In genomic region chr13:27617801-27618411, GRCh38 we compare ENCODE assay signal across 19 cellular contexts. TPM values are rescaled to one million over a fixed set of nuclear protein-coding genes. Genes with fewer than 3 reads are reported as not detected.
A peak's percentile ranks its signal among the peaks of the same experiment; 100 is the strongest.
DNase-seq lines count a peak whose midpoint lies in the region; ATAC-seq and TF ChIP-seq lines count a peak whose summit lies in the region.
"Had no signal": no experiment of that assay in that cellular context is flagged by ENCODE, and none has a peak within 500 bp of the region (broad histone marks: within the 10 kb centered on the region; RNA-seq: fewer than 3 reads in every experiment).

No MANE protein-coding gene starts in this region.

- H3K36me3 Mint-ChIP-seq in activated CD8-positive, alpha-beta T cell treated with anti-CD3 and anti-CD28 coated beads for 36 hours (ENCODE audit: low read depth) = peaks cover 9% of the 10 kb centered on the region
- peaks cover 25% of the 10 kb centered on the region for H3K36me3 Mint-ChIP-seq in activated CD8-positive, alpha-beta T cell treated with anti-CD3 and anti-CD28 coated beads, Interleukin-2, amount 10 ng/mL, durations not matched to agents 7 days and 5 days (ENCODE audit: low read depth)
- H3K36me3 Mint-ChIP-seq in T-helper 17 cell (ENCODE audit: low read depth) (peaks cover 2% of the 10 kb centered on the region), immature natural killer cell (peaks cover 0 to 3% (median 0%) of the 10 kb centered on the region in 3 donors)

- peak overlapping the region; percentile 86 for H3K4me3 Mint-ChIP-seq in activated CD8-positive, alpha-beta T cell treated with anti-CD3 and anti-CD28 coated beads for 36 hours
- H3K4me3 Mint-ChIP-seq in activated CD8-positive, alpha-beta T cell treated with anti-CD3 and anti-CD28 coated beads, Interleukin-2, amount 10 ng/mL, durations not matched to agents 7 days and 5 days = no peak overlapping the region
- H3K4me3 Mint-ChIP-seq in T-helper 17 cell (peak overlapping the region; percentile 2), immature natural killer cell (peak overlapping the region in 4 of 5 donors; percentile 10 to 94 (median 78))

- H3K4me1 Mint-ChIP-seq in activated CD8-positive, alpha-beta T cell treated with anti-CD3 and anti-CD28 coated beads for 36 hours (ENCODE audit: low read depth) = peaks cover 32% of the 10 kb centered on the region
- H3K4me1 Mint-ChIP-seq in activated CD8-positive, alpha-beta T cell treated with anti-CD3 and anti-CD28 coated beads, Interleukin-2, amount 10 ng/mL, durations not matched to agents 7 days and 5 days (ENCODE audit: low read depth) = peaks cover 29% of the 10 kb centered on the region
- H3K4me1 Mint-ChIP-seq in T-helper 17 cell (peaks cover 43% of the 10 kb centered on the region), immature natural killer cell (peaks cover 29 to 52% of the 10 kb centered on the region in 2 donors)

- H3K27me3 Mint-ChIP-seq in activated CD8-positive, alpha-beta T cell treated with anti-CD3 and anti-CD28 coated beads for 36 hours = no peaks in the 10 kb centered on the region
- no peaks in the 10 kb centered on the region for H3K27me3 Mint-ChIP-seq in activated CD8-positive, alpha-beta T cell treated with anti-CD3 and anti-CD28 coated beads, Interleukin-2, amount 10 ng/mL, durations not matched to agents 7 days and 5 days (ENCODE audit: low read depth)
- H3K27me3 Mint-ChIP-seq in T-helper 17 cell (no peaks in the 10 kb centered on the region), immature natural killer cell (ENCODE audit: low read depth in 3 of 3) (peaks cover 2 to 18% (median 3%) of the 10 kb centered on the region in 3 donors)

- DNase-seq in activated CD8-positive, alpha-beta T cell treated with anti-CD3 and anti-CD28 coated beads for 36 hours = no peak
- DNase-seq in activated CD8-positive, alpha-beta T cell treated with anti-CD3 and anti-CD28 coated beads, Interleukin-2, amount 10 ng/mL, durations not matched to agents 7 days and 5 days = no peak
- no peak for DNase-seq in T-helper 17 cell
- DNase-seq in immature natural killer cell = no peak
- DNase-seq in renal cortical epithelial cell (ENCODE audit: low read depth) = peak; percentile 67
- no peak for DNase-seq in GOT3 (lab: John Stamatoyannopoulos, UW)
- DNase-seq: activated T-cell treated with anti-CD3 and anti-CD28 coated beads, Interleukin-2, amount 50 U/mL, for 4 hours; aorta; DMS79; effector memory CD4-positive, alpha-beta T cell; glutamatergic neuron; NCI-H2081; NCI-H82; nucleus accumbens had no signal

- H3K9me3 ChIP-seq in T-helper 17 cell (ENCODE audit: control insufficient read depth, low read length, poor library complexity, severe bottlenecking) = no peaks in the 10 kb centered on the region
- H3K9me3 ChIP-seq: A549, tibial nerve had no signal

- CTCF ChIA-PET in activated CD8-positive, alpha-beta T cell treated with anti-CD3 and anti-CD28 coated beads for 36 hours (lab: Charles Lee) = no interaction called here
- CTCF ChIA-PET in activated CD8-positive, alpha-beta T cell treated with anti-CD3 and anti-CD28 coated beads, Interleukin-2, amount 10 ng/mL, durations not matched to agents 7 days and 5 days (lab: Charles Lee) = no interaction called here

- intact Hi-C loops in activated CD8-positive, alpha-beta T cell treated with anti-CD3 and anti-CD28 coated beads for 36 hours (cut with micrococcal nuclease) = no loop called here

- TF ChIP-seq CTCF in activated CD8-positive, alpha-beta T cell treated with anti-CD3 and anti-CD28 coated beads for 36 hours (IDR thresholded peaks at IDR 0.05) = no peak

- POLR2A ChIA-PET in activated CD8-positive, alpha-beta T cell treated with anti-CD3 and anti-CD28 coated beads for 36 hours (lab: Charles Lee) = no interaction called here
- POLR2A ChIA-PET in activated CD8-positive, alpha-beta T cell treated with anti-CD3 and anti-CD28 coated beads, Interleukin-2, amount 10 ng/mL, durations not matched to agents 7 days and 5 days (lab: Charles Lee) = no interaction called here

- H3K27ac Mint-ChIP-seq in activated CD8-positive, alpha-beta T cell treated with anti-CD3 and anti-CD28 coated beads for 36 hours = no peak overlapping the region
- no peak overlapping the region for H3K27ac Mint-ChIP-seq in activated CD8-positive, alpha-beta T cell treated with anti-CD3 and anti-CD28 coated beads, Interleukin-2, amount 10 ng/mL, durations not matched to agents 7 days and 5 days
- H3K27ac Mint-ChIP-seq in T-helper 17 cell (peak overlapping the region; percentile 2), immature natural killer cell (peak overlapping the region in 1 of 6 donors; percentile 38)

- ATAC-seq in activated CD8-positive, alpha-beta T cell treated with anti-CD3 and anti-CD28 coated beads for 36 hours = no peak
- no peak for ATAC-seq in activated CD8-positive, alpha-beta T cell treated with anti-CD3 and anti-CD28 coated beads, Interleukin-2, amount 10 ng/mL, durations not matched to agents 7 days and 5 days
- ATAC-seq in T-helper 17 cell (no peak), GM21576 (IDR thresholded peaks at IDR 0.05; ENCODE audit: unreplicated experiment) (no peak), HG03139 (IDR thresholded peaks at IDR 0.05; ENCODE audit: unreplicated experiment) (no peak)
- ATAC-seq: A549; activated T-cell treated with anti-CD3 and anti-CD28 coated beads, Interleukin-2, amount 50 U/mL, for 4 hours; SK-N-SH treated with all-trans-retinoic acid at 6 μM for 48 hours had no signal

- H3K9me3 Mint-ChIP-seq in activated CD8-positive, alpha-beta T cell treated with anti-CD3 and anti-CD28 coated beads for 36 hours = peaks cover 2% of the 10 kb centered on the region
- peaks cover 7% of the 10 kb centered on the region for H3K9me3 Mint-ChIP-seq in activated CD8-positive, alpha-beta T cell treated with anti-CD3 and anti-CD28 coated beads, Interleukin-2, amount 10 ng/mL, durations not matched to agents 7 days and 5 days (ENCODE audit: insufficient read depth)
- no peaks in the 10 kb centered on the region for H3K9me3 Mint-ChIP-seq in immature natural killer cell
- H3K9me3 Mint-ChIP-seq: activated T-cell treated with anti-CD3 and anti-CD28 coated beads, Interleukin-2, amount 50 U/mL, for 4 hours had no signal

RNA-seq across cellular contexts. Expression of gene LNX2, which starts 2.4 kb away (rescaled TPM):
- total RNA-seq in activated CD8-positive, alpha-beta T cell treated with anti-CD3 and anti-CD28 coated beads for 36 hours = 1 to 10 TPM; 4.5 to 4.6 TPM
- 1 to 10 TPM; 7.1 to 7.6 TPM for total RNA-seq in activated CD8-positive, alpha-beta T cell treated with anti-CD3 and anti-CD28 coated beads, Interleukin-2, amount 10 ng/mL, durations not matched to agents 7 days and 5 days
- total RNA-seq in T-helper 17 cell (1 to 10 TPM; 4.6 to 6.9 TPM), renal cortical epithelial cell (9.0 and 16.5 TPM in 2 replicates)
- polyA plus RNA-seq in immature natural killer cell = 1 to 10 TPM; 1.5 to 4.0 (median 2.8) TPM

RNA-seq across cellular contexts. Expression of gene POLR1D, which starts 3.8 kb away (rescaled TPM):
- 100 to 1,000 TPM; 191 to 198 TPM for total RNA-seq in activated CD8-positive, alpha-beta T cell treated with anti-CD3 and anti-CD28 coated beads for 36 hours
- 100 to 1,000 TPM; 140 to 142 TPM for total RNA-seq in activated CD8-positive, alpha-beta T cell treated with anti-CD3 and anti-CD28 coated beads, Interleukin-2, amount 10 ng/mL, durations not matched to agents 7 days and 5 days
- total RNA-seq in T-helper 17 cell (100 to 1,000 TPM; 129 to 150 TPM), renal cortical epithelial cell (69.9 and 88.4 TPM in 2 replicates)
- 100 to 1,000 TPM in 1 of 3 donors, 10 to 100 TPM in 2; 66.9 to 109 (median 87.7) TPM for polyA plus RNA-seq in immature natural killer cell
